8 cellular contexts compared by ENCODE assay signal in the genomic region with DNA sequence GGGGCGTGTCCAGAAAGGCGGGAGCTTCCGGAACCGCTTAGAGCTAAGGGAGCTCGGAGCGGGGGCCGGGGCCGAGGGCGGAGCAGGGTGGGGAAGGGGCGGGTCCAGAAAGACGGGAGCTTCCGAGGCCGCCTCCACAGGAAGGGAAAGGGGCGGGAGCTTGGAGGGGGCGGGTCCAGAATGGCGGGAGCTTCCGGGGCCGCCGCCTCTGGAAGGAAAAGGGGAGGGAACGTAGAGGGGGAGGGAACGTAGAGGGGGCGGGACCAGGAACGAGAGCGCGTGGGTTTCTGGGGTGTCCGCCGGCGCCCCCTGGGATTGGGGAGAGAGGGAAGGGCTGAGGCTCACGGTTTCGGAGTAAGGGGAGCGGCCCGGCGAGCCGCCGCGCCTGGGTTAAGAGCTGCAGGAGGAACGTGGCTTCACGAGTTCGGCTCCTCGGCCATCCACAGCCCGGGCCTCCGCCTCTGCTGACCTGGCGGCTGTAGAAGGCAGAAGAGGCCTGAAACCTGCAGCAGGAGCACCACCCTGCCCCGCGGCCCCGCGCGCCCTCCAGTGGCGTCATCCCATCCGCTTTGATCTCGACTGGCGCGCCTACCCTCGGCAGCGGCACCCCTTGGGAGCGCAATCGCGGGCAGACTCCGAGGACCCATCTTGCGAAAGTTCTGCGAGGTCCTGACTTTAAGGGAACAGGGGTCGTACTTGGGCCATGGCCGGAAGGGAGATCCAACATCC. TPM values are rescaled to one million over a fixed set of nuclear protein-coding genes. Genes with fewer than 3 reads are reported as not detected.
DNase-seq lines count a peak whose midpoint lies in the region; ATAC-seq and TF ChIP-seq lines count a peak whose summit lies in the region.

No MANE protein-coding gene starts in this region.

- H3K4me3 ChIP-seq in liver (ENCODE audit: low read depth in 1 of 3, low read length in 3 of 3): peak overlapping the region; percentile 65 to 96 (median 80)

- H3K36me3 ChIP-seq in liver (ENCODE audit: control insufficient read depth in 4 of 4, insufficient read depth in 3 of 4, low read depth in 1 of 4, low read length in 3 of 4): no peaks in the 10 kb centered on the region

- H3K9me3 ChIP-seq in liver (ENCODE audit: control insufficient read depth in 4 of 4, low read length in 3 of 4): no peaks in the 10 kb centered on the region

- WGBS in liver: under 1% methylated on average over 63 of the region's 63 CpGs

- DNase-seq in CD1c-positive myeloid dendritic cell (ENCODE audit: extremely low spot score) (peak; percentile 98), NCI-H69 (lab: John Stamatoyannopoulos, UW) (peak; percentile 96), dermis blood vessel endothelial cell (peak; percentile 98)
- DNase-seq in activated CD4-positive, alpha-beta T cell treated with anti-CD3 and anti-CD28 coated beads, Interleukin-2, amount 50 U/mL, for 24 hours (ENCODE audit: low read depth in 1 of 2, low spot score in 1 of 2): peak; percentile 97 to 98
- DNase-seq in stimulated activated CD4-positive, alpha-beta T cell treated with anti-CD3 and anti-CD28 coated beads, Interleukin-4, amount 100 ng/mL, for 1 hour: peak; percentile 99

- H3K9ac ChIP-seq in liver (ENCODE audit: low read depth in 1 of 2, low read length in 2 of 2): peak overlapping the region; percentile 83 to 87

- H3K27ac ChIP-seq in liver (ENCODE audit: low read depth in 1 of 2, low read length in 2 of 2): peak overlapping the region; percentile 90 to 96

- TF ChIP-seq RAD21 in liver (IDR thresholded peaks at IDR 0.05): peak; percentile 65 to 76

- H3K27me3 ChIP-seq in liver (ENCODE audit: control insufficient read depth in 4 of 4, insufficient read depth in 4 of 4, low read length in 3 of 4): no peaks in the 10 kb centered on the region

- peak; percentile 50 for TF ChIP-seq CTCF in liver (IDR thresholded peaks at IDR 0.05; ENCODE audit: low read depth, low read length, missing input control)

- ATAC-seq in GM19351 (IDR thresholded peaks at IDR 0.05; ENCODE audit: unreplicated experiment) (peak; percentile 71), HG03521 (IDR thresholded peaks at IDR 0.05; ENCODE audit: unreplicated experiment) (peak; percentile 68)

- peaks cover 3 to 17% (median 10%) of the 10 kb centered on the region in 4 donors for H3K4me1 ChIP-seq in liver (ENCODE audit: control insufficient read depth in 4 of 4, insufficient read depth in 4 of 4, low read length in 3 of 4)

TF ChIP-seq in liver, 16 proteins besides CTCF, POLR2A, EP300 and RAD21:
- TF ChIP-seq HNF4G (IDR thresholded peaks at IDR 0.05) (no peak), GABPA (IDR thresholded peaks at IDR 0.05 in 1 of 2, conservative IDR thresholded peaks at IDR 0.05 in 1 of 2) (peak; percentile 50 to 88), EGR1 (IDR thresholded peaks at IDR 0.05; ENCODE audit: low read depth in 2 of 2) (peak in 1 of 2 donors; percentile 66), SP1 (IDR thresholded peaks at IDR 0.05) (peak; percentile 75), YY1 (IDR thresholded peaks at IDR 0.05) (peak; percentile 86), FOXA1 (IDR thresholded peaks at IDR 0.05) (no peak), HNF4A (conservative IDR thresholded peaks at IDR 0.05) (peak; percentile 4 to 19), FOXA2 (IDR thresholded peaks at IDR 0.05) (no peak), RXRA (IDR thresholded peaks at IDR 0.05) (peak; percentile 3 to 54), NR2F2 (IDR thresholded peaks at IDR 0.05) (no peak), TAF1 (conservative IDR thresholded peaks at IDR 0.05) (no peak), JUND (IDR thresholded peaks at IDR 0.05) (peak; percentile 17 to 52)
- TF ChIP-seq, protein P1, sequence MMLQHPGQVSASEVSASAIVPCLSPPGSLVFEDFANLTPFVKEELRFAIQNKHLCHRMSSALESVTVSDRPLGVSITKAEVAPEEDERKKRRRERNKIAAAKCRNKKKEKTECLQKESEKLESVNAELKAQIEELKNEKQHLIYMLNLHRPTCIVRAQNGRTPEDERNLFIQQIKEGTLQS (IDR thresholded peaks at IDR 0.05): peak; percentile 61
- TF ChIP-seq, protein P2, sequence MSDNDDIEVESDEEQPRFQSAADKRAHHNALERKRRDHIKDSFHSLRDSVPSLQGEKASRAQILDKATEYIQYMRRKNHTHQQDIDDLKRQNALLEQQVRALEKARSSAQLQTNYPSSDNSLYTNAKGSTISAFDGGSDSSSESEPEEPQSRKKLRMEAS (IDR thresholded peaks at IDR 0.05): peak; percentile 31
- TF ChIP-seq, protein P3, sequence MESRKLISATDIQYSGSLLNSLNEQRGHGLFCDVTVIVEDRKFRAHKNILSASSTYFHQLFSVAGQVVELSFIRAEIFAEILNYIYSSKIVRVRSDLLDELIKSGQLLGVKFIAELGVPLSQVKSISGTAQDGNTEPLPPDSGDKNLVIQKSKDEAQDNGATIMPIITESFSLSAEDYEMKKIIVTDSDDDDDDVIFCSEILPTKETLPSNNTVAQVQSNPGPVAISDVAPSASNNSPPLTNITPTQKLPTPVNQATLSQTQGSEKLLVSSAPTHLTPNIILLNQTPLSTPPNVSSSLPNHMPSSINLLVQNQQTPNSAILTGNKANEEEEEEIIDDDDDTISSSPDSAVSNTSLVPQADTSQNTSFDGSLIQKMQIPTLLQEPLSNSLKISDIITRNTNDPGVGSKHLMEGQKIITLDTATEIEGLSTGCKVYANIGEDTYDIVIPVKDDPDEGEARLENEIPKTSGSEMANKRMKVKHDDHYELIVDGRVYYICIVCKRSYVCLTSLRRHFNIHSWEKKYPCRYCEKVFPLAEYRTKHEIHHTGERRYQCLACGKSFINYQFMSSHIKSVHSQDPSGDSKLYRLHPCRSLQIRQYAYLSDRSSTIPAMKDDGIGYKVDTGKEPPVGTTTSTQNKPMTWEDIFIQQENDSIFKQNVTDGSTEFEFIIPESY (IDR thresholded peaks at IDR 0.05): no peak
- TF ChIP-seq, protein P4, sequence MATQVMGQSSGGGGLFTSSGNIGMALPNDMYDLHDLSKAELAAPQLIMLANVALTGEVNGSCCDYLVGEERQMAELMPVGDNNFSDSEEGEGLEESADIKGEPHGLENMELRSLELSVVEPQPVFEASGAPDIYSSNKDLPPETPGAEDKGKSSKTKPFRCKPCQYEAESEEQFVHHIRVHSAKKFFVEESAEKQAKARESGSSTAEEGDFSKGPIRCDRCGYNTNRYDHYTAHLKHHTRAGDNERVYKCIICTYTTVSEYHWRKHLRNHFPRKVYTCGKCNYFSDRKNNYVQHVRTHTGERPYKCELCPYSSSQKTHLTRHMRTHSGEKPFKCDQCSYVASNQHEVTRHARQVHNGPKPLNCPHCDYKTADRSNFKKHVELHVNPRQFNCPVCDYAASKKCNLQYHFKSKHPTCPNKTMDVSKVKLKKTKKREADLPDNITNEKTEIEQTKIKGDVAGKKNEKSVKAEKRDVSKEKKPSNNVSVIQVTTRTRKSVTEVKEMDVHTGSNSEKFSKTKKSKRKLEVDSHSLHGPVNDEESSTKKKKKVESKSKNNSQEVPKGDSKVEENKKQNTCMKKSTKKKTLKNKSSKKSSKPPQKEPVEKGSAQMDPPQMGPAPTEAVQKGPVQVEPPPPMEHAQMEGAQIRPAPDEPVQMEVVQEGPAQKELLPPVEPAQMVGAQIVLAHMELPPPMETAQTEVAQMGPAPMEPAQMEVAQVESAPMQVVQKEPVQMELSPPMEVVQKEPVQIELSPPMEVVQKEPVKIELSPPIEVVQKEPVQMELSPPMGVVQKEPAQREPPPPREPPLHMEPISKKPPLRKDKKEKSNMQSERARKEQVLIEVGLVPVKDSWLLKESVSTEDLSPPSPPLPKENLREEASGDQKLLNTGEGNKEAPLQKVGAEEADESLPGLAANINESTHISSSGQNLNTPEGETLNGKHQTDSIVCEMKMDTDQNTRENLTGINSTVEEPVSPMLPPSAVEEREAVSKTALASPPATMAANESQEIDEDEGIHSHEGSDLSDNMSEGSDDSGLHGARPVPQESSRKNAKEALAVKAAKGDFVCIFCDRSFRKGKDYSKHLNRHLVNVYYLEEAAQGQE (IDR thresholded peaks at IDR 0.05): no peak

RNA-seq across cellular contexts. Expression of a gene that starts 22.9 kb away (rescaled TPM):
- total RNA-seq in dermis blood vessel endothelial cell: 0.85 and 4.6 TPM in 2 replicates
- total RNA-seq in liver: 1 to 10 TPM in 1 of 2 donors, not detected in 1; 5.2 TPM
- under 1 TPM; 0.09 to 0.15 TPM for polyA plus RNA-seq in liver

RNA-seq across cellular contexts. Expression of a gene that starts 36.2 kb away (rescaled TPM):
- 21.6 and 34.7 TPM in 2 replicates for total RNA-seq in dermis blood vessel endothelial cell
- total RNA-seq in liver: 1 to 10 TPM; 5.9 to 9.1 TPM
- polyA plus RNA-seq in liver: 1 to 10 TPM; 3.5 to 5.8 TPM

RNA-seq across cellular contexts. Expression of a gene that starts 36.5 kb away (rescaled TPM):
- total RNA-seq in dermis blood vessel endothelial cell (18.0 and 18.9 TPM in 2 replicates), liver (10 to 100 TPM in 1 of 2 donors, 1 to 10 TPM in 1; 6.8 to 10.0 TPM)
- 1 to 10 TPM; 5.2 to 9.5 TPM for polyA plus RNA-seq in liver

Comparison
In these comparisons a context has a peak if more than half of its experiments do, and no peak if none do; other contexts are left out.
1. Peak in every context shown above with its lines: DNase-seq, ATAC-seq, H3K4me3 ChIP-seq and H3K27ac ChIP-seq.